ENCODE assay signal across 8 cellular contexts in genomic region chr2:191675807-191676667, GRCh38. TPM values are rescaled to one million over a fixed set of nuclear protein-coding genes. Genes with fewer than 3 reads are reported as not detected.
A peak's percentile ranks its signal among the peaks of the same experiment; 100 is the strongest.
DNase-seq lines count a peak whose midpoint lies in the region; ATAC-seq and TF ChIP-seq lines count a peak whose summit lies in the region.

No MANE protein-coding gene starts in this region.

- peak overlapping the region; percentile 71 for H2AFZ ChIP-seq in osteoblast (ENCODE audit: low read length)

- no peaks in the 10 kb centered on the region for H4K20me1 ChIP-seq in osteoblast (ENCODE audit: insufficient read depth, low read length)

- H3K4me3 ChIP-seq in A673 (ENCODE audit: low read depth, low read length, poor library complexity, severe bottlenecking) (peak overlapping the region; percentile 80), dorsolateral prefrontal cortex (peak overlapping the region in 2 of 59 donors; percentile 82), osteoblast (ENCODE audit: insufficient read depth, low read length) (no peak overlapping the region)

- H3K36me3 ChIP-seq in A673 (ENCODE audit: insufficient read depth, low read length, poor library complexity, severe bottlenecking) = no peaks in the 10 kb centered on the region
- H3K36me3 ChIP-seq in osteoblast (ENCODE audit: insufficient read depth, low read length) = peaks cover 3% of the 10 kb centered on the region

- H3K27ac ChIP-seq in A673 (ENCODE audit: low read depth, low read length, poor library complexity, severe bottlenecking) = peak overlapping the region; percentile 91
- H3K27ac ChIP-seq in dorsolateral prefrontal cortex = peak overlapping the region in 42 of 59 donors; percentile 2 to 96 (median 84)
- H3K27ac ChIP-seq in osteoblast (ENCODE audit: low read depth, low read length) = peak overlapping the region; percentile 96

- H3K4me3 Mint-ChIP-seq in WTC11 = 0 out of 2 replicates have a peak overlapping the region, but pooled peaks have one; percentile 96

- peaks cover 17% of the 10 kb centered on the region for H3K4me1 Mint-ChIP-seq in WTC11

- intact Hi-C loops in A673 (cut with micrococcal nuclease; ENCODE audit: unreplicated experiment) = loop anchor here (2.0 to 5.0 kb wide), 2 partner anchors 105 to 481 kb away; no protein-coding TSS in a partner anchor
- intact Hi-C loops in dorsolateral prefrontal cortex (cut with DNase I) = loop anchor here in 1 of 2 donors (10.0 kb wide), 1 partner anchor 111 kb away; no protein-coding TSS in a partner anchor

- H3K9me3 ChIP-seq in A673 (ENCODE audit: low read depth, low read length, poor library complexity, severe bottlenecking) = no peaks in the 10 kb centered on the region
- H3K9me3 ChIP-seq in osteoblast (ENCODE audit: low read depth, low read length) = no peaks in the 10 kb centered on the region

- H3K27me3 ChIP-seq in A673 (replicated peaks; ENCODE audit: insufficient read depth, low read depth, low read length, poor library complexity) = no peaks in the 10 kb centered on the region
- H3K27me3 ChIP-seq in dorsolateral prefrontal cortex = no peaks in the 10 kb centered on the region
- H3K27me3 ChIP-seq in osteoblast (ENCODE audit: insufficient read depth, low read length) = no peaks in the 10 kb centered on the region

- CTCF ChIA-PET in A673 (lab: Charles Lee) = interaction anchor here (0.7 kb wide), 1 partner anchor 467 kb away, joined by 10 read pairs; no protein-coding TSS in a partner anchor
- CTCF ChIA-PET in WTC11 (lab: Charles Lee) = no interaction called here

- DNase-seq in A673 (ENCODE audit: low spot score) = peak; percentile 91
- DNase-seq in WTC11 (ENCODE audit: low spot score) = no peak
- DNase-seq in dorsolateral prefrontal cortex = no peak
- DNase-seq in osteoblast (ENCODE audit: insufficient read length, low spot score, missing footprints) = peak; percentile 31
- no peak for DNase-seq in HPDE6-E6E7 (ENCODE audit: extremely low spot score)
- no peak for DNase-seq in D341Med (ENCODE audit: low spot score)

- peaks cover 21% of the 10 kb centered on the region for H3K27me3 Mint-ChIP-seq in WTC11 (ENCODE audit: low read depth)

- no peak overlapping the region for H3K27ac Mint-ChIP-seq in WTC11

- TF ChIP-seq CTCF in A673 (conservative IDR thresholded peaks at IDR 0.05; ENCODE audit: low read depth, low read length) (no peak), WTC11 (IDR thresholded peaks at IDR 0.05) (no peak), dorsolateral prefrontal cortex (IDR thresholded peaks at IDR 0.05 in 54 of 56, conservative IDR thresholded peaks at IDR 0.05 in 2 of 56; ENCODE audit: low read depth in 1 of 56, partially characterized antibody in 56 of 56) (no peak), osteoblast (IDR thresholded peaks at IDR 0.05; ENCODE audit: extremely low read depth, low read depth, low read length) (no peak)

- peaks cover 29% of the 10 kb centered on the region for H3K79me2 ChIP-seq in osteoblast (ENCODE audit: insufficient read depth, low read length)

- H3K4me1 ChIP-seq in A673 (ENCODE audit: insufficient read depth, low read length, poor library complexity, severe bottlenecking) (peaks cover 46% of the 10 kb centered on the region), osteoblast (ENCODE audit: insufficient read depth, low read length) (peaks cover 21% of the 10 kb centered on the region)

- no TSS peak for BruUV-seq in A673 (replicated peaks; lab: Mats Ljungman, UMichigan)

- POLR2A ChIA-PET in A673 (lab: Charles Lee; ENCODE audit: low non-redundant PET) = interaction anchor here (0.6 to 0.7 kb wide), 3 partner anchors 37 to 283 kb away, joined by 3 to 7 read pairs (median 6); no protein-coding TSS in a partner anchor
- POLR2A ChIA-PET in WTC11 (lab: Charles Lee) = interaction anchor here (0.8 kb wide), 1 partner anchor 133 kb away, joined by 5 read pairs; no protein-coding TSS in a partner anchor

- no peaks in the 10 kb centered on the region for H3K9me3 Mint-ChIP-seq in WTC11

- H3K36me3 Mint-ChIP-seq in WTC11 = no peaks in the 10 kb centered on the region

- H3K4me2 ChIP-seq in osteoblast (ENCODE audit: insufficient read depth, low read length) = no peak overlapping the region

- ATAC-seq in GM19351 (IDR thresholded peaks at IDR 0.05; ENCODE audit: unreplicated experiment) (peak; percentile 56), HG03378 (IDR thresholded peaks at IDR 0.05; ENCODE audit: unreplicated experiment) (peak; percentile 76), WTC11 (no peak)

TF ChIP-seq in WTC11, 78 proteins besides CTCF, POLR2A, EP300 and RAD21:
- TF ChIP-seq USF2 (CRISPR knock-in tag; IDR thresholded peaks at IDR 0.05) (no peak), ZBTB21 (CRISPR knock-in tag; IDR thresholded peaks at IDR 0.05; ENCODE audit: borderline replicate concordance) (no peak), STAT6 (CRISPR knock-in tag; conservative IDR thresholded peaks at IDR 0.05; ENCODE audit: low read depth) (no peak), ZSCAN18 (CRISPR knock-in tag; IDR thresholded peaks at IDR 0.05) (no peak), SOX15 (CRISPR knock-in tag; IDR thresholded peaks at IDR 0.05) (no peak), ZNF671 (CRISPR knock-in tag; IDR thresholded peaks at IDR 0.05) (no peak), CREB1 (CRISPR knock-in tag; IDR thresholded peaks at IDR 0.05) (no peak), GRHL2 (CRISPR knock-in tag; IDR thresholded peaks at IDR 0.05; ENCODE audit: insufficient replicate concordance, severe bottlenecking) (no peak), SMAD4 (CRISPR knock-in tag; IDR thresholded peaks at IDR 0.05) (no peak), ETV6 (CRISPR knock-in tag; IDR thresholded peaks at IDR 0.05) (no peak), TEAD4 (CRISPR knock-in tag; IDR thresholded peaks at IDR 0.05) (no peak), MYBL2 (CRISPR knock-in tag; IDR thresholded peaks at IDR 0.05) (no peak), ZNF121 (CRISPR knock-in tag; IDR thresholded peaks at IDR 0.05) (no peak), ZNF317 (CRISPR knock-in tag; IDR thresholded peaks at IDR 0.05; ENCODE audit: borderline replicate concordance, low read depth) (no peak), ZNF232 (CRISPR knock-in tag; IDR thresholded peaks at IDR 0.05) (no peak), ZNF512 (CRISPR knock-in tag; IDR thresholded peaks at IDR 0.05; ENCODE audit: borderline replicate concordance) (no peak), HMGA2 (CRISPR knock-in tag; IDR thresholded peaks at IDR 0.05) (no peak)

RNA-seq across cellular contexts. Expression of gene NABP1, which starts 1.9 kb away (rescaled TPM):
- 33.2 and 38.4 TPM in 2 replicates for total RNA-seq in A673 (2021)
- 5.2 to 6.3 TPM (median 5.8 TPM) in 3 replicates for total RNA-seq in WTC11 (2021)
- total RNA-seq in dorsolateral prefrontal cortex = 10 to 100 TPM in 15 of 120 experiments, 1 to 10 TPM in 105; 3.6 to 18.7 (median 7.0) TPM
- 72.0 and 80.2 TPM in 2 replicates for total RNA-seq in osteoblast

Comparison
In these comparisons a context has a peak if more than half of its experiments do, and no peak if none do; other contexts are left out.
1. DNase-seq: peak in A673 (single experiment) and osteoblast (single experiment); none in WTC11 (single experiment), dorsolateral prefrontal cortex (0 of 10), HPDE6-E6E7 (single experiment) and D341Med (single experiment).
2. Peak in every context shown above with its lines, with median percentiles within 50 percentile points of each other: H3K27ac ChIP-seq.